In the genomic region with DNA sequence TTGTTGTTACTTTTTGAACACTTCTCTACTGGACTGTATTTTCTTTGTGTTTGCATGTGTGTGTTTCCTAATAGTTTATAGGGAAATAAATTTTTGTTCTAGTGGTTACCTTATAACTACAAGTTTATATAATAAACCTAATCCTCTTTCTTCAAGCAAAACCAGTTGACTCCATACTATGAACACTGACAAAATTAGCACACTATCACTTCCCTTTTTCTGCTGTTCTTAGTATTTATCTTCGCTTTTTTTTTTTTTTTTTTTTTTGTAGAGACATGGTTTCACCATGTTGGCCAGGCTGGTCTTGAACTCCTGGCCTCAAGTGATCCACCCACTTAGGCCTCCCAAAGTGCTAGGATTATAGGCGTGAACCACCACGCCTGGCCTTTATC, we compare ENCODE assay signal across 11 cellular contexts. TPM values are rescaled to one million over a fixed set of nuclear protein-coding genes. Genes with fewer than 3 reads are reported as not detected.
DNase-seq lines count a peak whose midpoint lies in the region; ATAC-seq, FAIRE-seq and TF ChIP-seq lines count a peak whose summit lies in the region.
"Had no signal": no experiment of that assay in that cellular context is flagged by ENCODE, and none has a peak within 500 bp of the region (broad histone marks: within the 10 kb centered on the region; RNA-seq: fewer than 3 reads in every experiment).

No MANE protein-coding gene starts in this region.

- CTCF ChIA-PET in HepG2 (lab: Yijun Ruan, JAX; ENCODE audit: low intra/inter-chr PET ratio, low total read pairs), result no interaction called here

- no peaks in the 10 kb centered on the region for H3K9me3 ChIP-seq in right lobe of liver
- no peaks in the 10 kb centered on the region for H3K9me3 ChIP-seq in HepG2 (ENCODE audit: low read length)
- H3K9me3 ChIP-seq: heart right ventricle had no signal

- H3K9ac ChIP-seq in HepG2 (ENCODE audit: insufficient read depth, low read depth, low read length), result no peak overlapping the region
- no peak overlapping the region for H3K9ac ChIP-seq in KMS-11

- ATAC-seq in right lobe of liver (peak in 2 of 4 donors; percentile 19 to 30), HepG2 (no peak), HG03139 (IDR thresholded peaks at IDR 0.05; ENCODE audit: unreplicated experiment) (no peak)

- H3K27ac ChIP-seq in right lobe of liver (peak overlapping the region in 2 of 3 donors; percentile 25 to 35), HepG2 (ENCODE audit: extremely low read length, insufficient read depth, low read length) (no peak overlapping the region), KMS-11 (no peak overlapping the region), caudate nucleus (ENCODE audit: low read depth, low read length) (peak overlapping the region; percentile 76)

- no peak overlapping the region for H3K4me3 Mint-ChIP-seq in type B pancreatic cell

- BruUV-seq in HepG2 (replicated peaks; lab: Mats Ljungman, UMichigan), result no TSS peak

- POLR2A ChIA-PET in HepG2 (lab: Yijun Ruan, JAX), result interaction anchor here (1.3 to 1.7 kb wide), 3 partner anchors 9 to 22 kb away, joined by 3 to 11 read pairs (median 5); no protein-coding TSS in a partner anchor

- peak overlapping the region; percentile 35 for H3K27ac Mint-ChIP-seq in type B pancreatic cell

- no peak for TF ChIP-seq EP300 in HepG2 (IDR thresholded peaks at IDR 0.05; ENCODE audit: low read depth in 2 of 2, low read length in 2 of 2)
- no peak for TF ChIP-seq EP300 in HepG2 (CRISPR knock-in tag; IDR thresholded peaks at IDR 0.05; ENCODE audit: borderline replicate concordance)

- in situ Hi-C loops in HepG2 (cut with HindIII; ENCODE audit: extremely low pct_ligation_motif_present, low pct_unique_long_range_greater_than_20kb), result no loop called here

- H3K27me3 ChIP-seq in right lobe of liver, result no peaks in the 10 kb centered on the region
- peaks cover 0 to 4% of the 10 kb centered on the region in 2 experiments; a peak in 1 of 5 replicates for H3K27me3 ChIP-seq in HepG2 (ENCODE audit: control insufficient read depth in 1 of 2, insufficient read depth in 2 of 2, low read length in 2 of 2)
- no peaks in the 10 kb centered on the region for H3K27me3 ChIP-seq in KMS-11 (ENCODE audit: insufficient read depth, low read depth)
- H3K27me3 ChIP-seq: heart right ventricle had no signal

- H3K4me1 Mint-ChIP-seq in type B pancreatic cell (ENCODE audit: unreplicated experiment), result no peaks in the 10 kb centered on the region

- peaks cover 2% of the 10 kb centered on the region for H3K27me3 Mint-ChIP-seq in type B pancreatic cell

- no peaks in the 10 kb centered on the region for H3K9me3 Mint-ChIP-seq in type B pancreatic cell

- FAIRE-seq in HepG2 (lab: Jason Lieb, UNC), result no peak

- no peak for TF ChIP-seq RAD21 in HepG2 (CRISPR knock-in tag; IDR thresholded peaks at IDR 0.05)

- intact Hi-C loops in right lobe of liver (cut with DNase I), result no loop called here
- intact Hi-C loops in HepG2 (cut with micrococcal nuclease; ENCODE audit: unreplicated experiment), result no loop called here

- WGBS in right lobe of liver (ENCODE audit: insufficient coverage, low coverage, low lambda C conversion rate, missing lambda C conversion rate), result 61% methylated on average over 3 of the region's 3 CpGs
- 37% methylated on average over 3 of the region's 3 CpGs for WGBS in HepG2 (ENCODE audit: low lambda C conversion rate)

- H2AFZ ChIP-seq in HepG2 (ENCODE audit: low read length), result no peak overlapping the region
- peak overlapping the region; percentile 53; the same call in 1 of the 2 replicates for H2AFZ ChIP-seq in KMS-11 (ENCODE audit: low read depth)

- no peak overlapping the region for H3K4me2 ChIP-seq in HepG2 (ENCODE audit: low read depth, low read length)
- no peak overlapping the region for H3K4me2 ChIP-seq in KMS-11

- no peaks in the 10 kb centered on the region for H3K36me3 ChIP-seq in right lobe of liver
- no peaks in the 10 kb centered on the region for H3K36me3 ChIP-seq in HepG2 (replicated peaks in 1 of 2; ENCODE audit: control insufficient read depth in 1 of 2, insufficient read depth in 2 of 2, low read length in 2 of 2)
- H3K36me3 ChIP-seq in KMS-11 (ENCODE audit: insufficient read depth), result no peaks in the 10 kb centered on the region
- H3K36me3 ChIP-seq: heart right ventricle had no signal

- no peaks in the 10 kb centered on the region for H3K4me1 ChIP-seq in right lobe of liver
- no peaks in the 10 kb centered on the region for H3K4me1 ChIP-seq in HepG2 (ENCODE audit: insufficient read depth, low read length)
- peaks cover 17% of the 10 kb centered on the region for H3K4me1 ChIP-seq in KMS-11 (ENCODE audit: low read depth, poor library complexity, severe bottlenecking)

- H4K20me1 ChIP-seq in HepG2 (ENCODE audit: insufficient read depth, low read length), result no peaks in the 10 kb centered on the region
- H4K20me1 ChIP-seq in KMS-11 (ENCODE audit: insufficient read depth), result no peaks in the 10 kb centered on the region

- H3K36me3 Mint-ChIP-seq in type B pancreatic cell, result no peaks in the 10 kb centered on the region

- H3K4me3 ChIP-seq in right lobe of liver (no peak overlapping the region), HepG2 (replicated peaks in 1 of 3; ENCODE audit: insufficient read depth in 1 of 3, low read depth in 2 of 3, low read length in 3 of 3) (no peak overlapping the region), KMS-11 (IDR thresholded peaks at IDR 0.05; ENCODE audit: insufficient read depth, low read depth, low read length) (no peak overlapping the region)
- H3K4me3 ChIP-seq: heart right ventricle had no signal

- H3K79me2 ChIP-seq in HepG2 (ENCODE audit: insufficient read depth, low read length) (no peaks in the 10 kb centered on the region), KMS-11 (ENCODE audit: insufficient read depth, low read depth) (no peaks in the 10 kb centered on the region)

- TF ChIP-seq POLR2A in right lobe of liver (IDR thresholded peaks at IDR 0.05), result no peak
- TF ChIP-seq POLR2A in HepG2 (IDR thresholded peaks at IDR 0.05; ENCODE audit: insufficient read depth in 1 of 2, low read depth in 2 of 2, low read length in 2 of 2), result no peak

- TF ChIP-seq CTCF in right lobe of liver (IDR thresholded peaks at IDR 0.05), result no peak
- TF ChIP-seq CTCF in HepG2 (CRISPR knock-in tag; IDR thresholded peaks at IDR 0.05), result no peak
- no peak for TF ChIP-seq CTCF in KMS-11 (conservative IDR thresholded peaks at IDR 0.05; ENCODE audit: low read depth, low read length)
- no peak for TF ChIP-seq CTCF in type B pancreatic cell (conservative IDR thresholded peaks at IDR 0.05)

- DNase-seq in right lobe of liver (no peak), HepG2 (ENCODE audit: low spot score) (no peak), caudate nucleus (lab: John Stamatoyannopoulos, UW) (no peak), type B pancreatic cell (ENCODE audit: extremely low spot score, unreplicated experiment) (no peak), NCI-H2029 treated with DMSO at 0.1 percent for 48 hours (lab: John Stamatoyannopoulos, UW) (no peak), putamen (ENCODE audit: low spot score) (no peak)
- DNase-seq: heart right ventricle, NCI-H526 treated with DMSO at 0.1 percent for 48 hours, right cardiac atrium had no signal

RNA-seq across cellular contexts. Expression of a gene that starts 25.0 kb away (rescaled TPM):
- total RNA-seq in right lobe of liver, result 10 to 100 TPM; 31.1 to 58.3 (median 48.7) TPM
- 90.4 and 135 TPM in 2 replicates for total RNA-seq in HepG2 (2016; rRNA removed; fragmentation: Illumina TruSeq; extraction: Trizol)
- total RNA-seq in HepG2 (2016; cell fraction: cytosol; rRNA removed; fragmentation: Illumina TruSeq; extraction: Trizol; ENCODE audit: low read depth), result 24.8 and 26.7 TPM in 2 replicates
- total RNA-seq in HepG2 (2016; cell fraction: insoluble cytoplasmic fraction; rRNA removed; fragmentation: Illumina TruSeq; extraction: Trizol), result 89.3 and 123 TPM in 2 replicates
- total RNA-seq in HepG2 (2016; cell fraction: membrane; rRNA removed; fragmentation: Illumina TruSeq; extraction: Trizol), result 130 and 133 TPM in 2 replicates
- total RNA-seq in HepG2 (2016; cell fraction: nucleus; rRNA removed; fragmentation: Illumina TruSeq; extraction: Trizol), result 66.3 and 75.0 TPM in 2 replicates
- 54.8 and 55.6 TPM in 2 replicates for polyA plus RNA-seq in HepG2 (2011; rRNA removed)
- polyA plus RNA-seq in HepG2 (2011; cell fraction: cytosol; rRNA removed), result 18.8 and 39.1 TPM in 2 replicates
- polyA plus RNA-seq in HepG2 (2011; cell fraction: nucleus; rRNA removed), result 24.8 and 28.1 TPM in 2 replicates
- polyA plus RNA-seq in HepG2 (2012), result 49.0 and 57.3 TPM in 2 replicates
- polyA plus RNA-seq in HepG2 (2016; cell fraction: cytosol; fragmentation: Illumina TruSeq; extraction: Trizol; ENCODE audit: low read depth), result 13.5 and 14.0 TPM in 2 replicates
- 91.3 and 99.8 TPM in 2 replicates for polyA plus RNA-seq in HepG2 (2016; cell fraction: insoluble cytoplasmic fraction; fragmentation: Illumina TruSeq; extraction: Trizol; ENCODE audit: low read depth)
- polyA plus RNA-seq in HepG2 (2016; cell fraction: membrane; fragmentation: Illumina TruSeq; extraction: Trizol; ENCODE audit: low read depth), result 58.3 and 65.2 TPM in 2 replicates
- 80.5 and 88.9 TPM in 2 replicates for polyA plus RNA-seq in HepG2 (2016; cell fraction: nucleus; fragmentation: Illumina TruSeq; extraction: Trizol; ENCODE audit: insufficient read depth, low read depth)
- polyA minus RNA-seq in HepG2 (2011; rRNA and poly(A)+ RNA removed; ENCODE audit: low replicate concordance), result 48.0 and 61.4 TPM in 2 replicates
- 47.3 and 69.6 TPM in 2 replicates for polyA minus RNA-seq in HepG2 (2011; cell fraction: cytosol; rRNA and poly(A)+ RNA removed)
- 76.8 and 83.0 TPM in 2 replicates for polyA minus RNA-seq in HepG2 (2011; cell fraction: nucleus; rRNA and poly(A)+ RNA removed)
- total RNA-seq in type B pancreatic cell (ENCODE audit: low replicate concordance), result 77.3 and 77.5 TPM in 2 replicates

RNA-seq across cellular contexts. Expression of a gene that starts 30.8 kb away (rescaled TPM):
- total RNA-seq in right lobe of liver, result 10 to 100 TPM in 2 of 6 experiments, 1 to 10 TPM in 4; 7.7 to 19.0 (median 8.3) TPM
- 154 and 228 TPM in 2 replicates for total RNA-seq in HepG2 (2016; rRNA removed; fragmentation: Illumina TruSeq; extraction: Trizol)
- 56.6 and 64.1 TPM in 2 replicates for total RNA-seq in HepG2 (2016; cell fraction: cytosol; rRNA removed; fragmentation: Illumina TruSeq; extraction: Trizol; ENCODE audit: low read depth)
- total RNA-seq in HepG2 (2016; cell fraction: insoluble cytoplasmic fraction; rRNA removed; fragmentation: Illumina TruSeq; extraction: Trizol), result 154 and 231 TPM in 2 replicates
- 68.9 and 73.8 TPM in 2 replicates for total RNA-seq in HepG2 (2016; cell fraction: membrane; rRNA removed; fragmentation: Illumina TruSeq; extraction: Trizol)
- total RNA-seq in HepG2 (2016; cell fraction: nucleus; rRNA removed; fragmentation: Illumina TruSeq; extraction: Trizol), result 108 and 117 TPM in 2 replicates
- 41.6 and 61.8 TPM in 2 replicates for polyA plus RNA-seq in HepG2 (2011; rRNA removed)
- polyA plus RNA-seq in HepG2 (2011; cell fraction: cytosol; rRNA removed), result 38.6 and 39.1 TPM in 2 replicates
- 27.0 and 29.5 TPM in 2 replicates for polyA plus RNA-seq in HepG2 (2011; cell fraction: nucleus; rRNA removed)
- polyA plus RNA-seq in HepG2 (2012), result 64.4 and 82.5 TPM in 2 replicates
- polyA plus RNA-seq in HepG2 (2016; cell fraction: cytosol; fragmentation: Illumina TruSeq; extraction: Trizol; ENCODE audit: low read depth), result 38.2 and 45.0 TPM in 2 replicates
- polyA plus RNA-seq in HepG2 (2016; cell fraction: insoluble cytoplasmic fraction; fragmentation: Illumina TruSeq; extraction: Trizol; ENCODE audit: low read depth), result 256 and 266 TPM in 2 replicates
- 43.5 and 50.5 TPM in 2 replicates for polyA plus RNA-seq in HepG2 (2016; cell fraction: membrane; fragmentation: Illumina TruSeq; extraction: Trizol; ENCODE audit: low read depth)
- 137 and 150 TPM in 2 replicates for polyA plus RNA-seq in HepG2 (2016; cell fraction: nucleus; fragmentation: Illumina TruSeq; extraction: Trizol; ENCODE audit: insufficient read depth, low read depth)
- 38.8 and 71.1 TPM in 2 replicates for polyA minus RNA-seq in HepG2 (2011; rRNA and poly(A)+ RNA removed; ENCODE audit: low replicate concordance)
- polyA minus RNA-seq in HepG2 (2011; cell fraction: cytosol; rRNA and poly(A)+ RNA removed), result 28.4 and 37.2 TPM in 2 replicates
- polyA minus RNA-seq in HepG2 (2011; cell fraction: nucleus; rRNA and poly(A)+ RNA removed), result 67.4 and 86.9 TPM in 2 replicates
- 38.0 and 66.3 TPM in 2 replicates for total RNA-seq in type B pancreatic cell (ENCODE audit: low replicate concordance)

RNA-seq across cellular contexts. Expression of a gene that starts 54.8 kb away (rescaled TPM):
- total RNA-seq in right lobe of liver, result not detected
- total RNA-seq in HepG2 (2016; rRNA removed; fragmentation: Illumina TruSeq; extraction: Trizol), result not detected in 2 replicates
- not detected in 2 replicates for total RNA-seq in HepG2 (2016; cell fraction: cytosol; rRNA removed; fragmentation: Illumina TruSeq; extraction: Trizol; ENCODE audit: low read depth)
- total RNA-seq in HepG2 (2016; cell fraction: insoluble cytoplasmic fraction; rRNA removed; fragmentation: Illumina TruSeq; extraction: Trizol), result not detected in 2 replicates
- total RNA-seq in HepG2 (2016; cell fraction: membrane; rRNA removed; fragmentation: Illumina TruSeq; extraction: Trizol), result not detected in 2 replicates
- not detected in 2 replicates for total RNA-seq in HepG2 (2016; cell fraction: nucleus; rRNA removed; fragmentation: Illumina TruSeq; extraction: Trizol)
- polyA plus RNA-seq in HepG2 (2011; rRNA removed), result not detected in 2 replicates
- not detected in 2 replicates for polyA plus RNA-seq in HepG2 (2011; cell fraction: cytosol; rRNA removed)
- not detected in 2 replicates for polyA plus RNA-seq in HepG2 (2011; cell fraction: nucleus; rRNA removed)
- not detected in 2 replicates for polyA plus RNA-seq in HepG2 (2012)
- polyA plus RNA-seq in HepG2 (2016; cell fraction: cytosol; fragmentation: Illumina TruSeq; extraction: Trizol; ENCODE audit: low read depth), result not detected in 2 replicates
- polyA plus RNA-seq in HepG2 (2016; cell fraction: insoluble cytoplasmic fraction; fragmentation: Illumina TruSeq; extraction: Trizol; ENCODE audit: low read depth), result not detected in 2 replicates
- polyA plus RNA-seq in HepG2 (2016; cell fraction: membrane; fragmentation: Illumina TruSeq; extraction: Trizol; ENCODE audit: low read depth), result not detected in 2 replicates
- polyA plus RNA-seq in HepG2 (2016; cell fraction: nucleus; fragmentation: Illumina TruSeq; extraction: Trizol; ENCODE audit: insufficient read depth, low read depth), result not detected in 2 replicates
- not detected in 2 replicates for polyA minus RNA-seq in HepG2 (2011; rRNA and poly(A)+ RNA removed; ENCODE audit: low replicate concordance)
- polyA minus RNA-seq in HepG2 (2011; cell fraction: cytosol; rRNA and poly(A)+ RNA removed), result not detected in 2 replicates
- polyA minus RNA-seq in HepG2 (2011; cell fraction: nucleus; rRNA and poly(A)+ RNA removed), result not detected in 2 replicates
- not detected in 2 replicates for total RNA-seq in type B pancreatic cell (ENCODE audit: low replicate concordance)
- total RNA-seq: heart right ventricle, right cardiac atrium had no signal
- polyA plus RNA-seq: heart right ventricle, right cardiac atrium had no signal

Comparison
In these comparisons a context has a peak if more than half of its experiments do, and no peak if none do; other contexts are left out.
1. H3K27ac ChIP-seq: peak in right lobe of liver (2 of 3) and caudate nucleus (single experiment); none in HepG2 (single experiment) and KMS-11 (single experiment).